24 cellular contexts compared by ENCODE assay signal in the genomic region with DNA sequence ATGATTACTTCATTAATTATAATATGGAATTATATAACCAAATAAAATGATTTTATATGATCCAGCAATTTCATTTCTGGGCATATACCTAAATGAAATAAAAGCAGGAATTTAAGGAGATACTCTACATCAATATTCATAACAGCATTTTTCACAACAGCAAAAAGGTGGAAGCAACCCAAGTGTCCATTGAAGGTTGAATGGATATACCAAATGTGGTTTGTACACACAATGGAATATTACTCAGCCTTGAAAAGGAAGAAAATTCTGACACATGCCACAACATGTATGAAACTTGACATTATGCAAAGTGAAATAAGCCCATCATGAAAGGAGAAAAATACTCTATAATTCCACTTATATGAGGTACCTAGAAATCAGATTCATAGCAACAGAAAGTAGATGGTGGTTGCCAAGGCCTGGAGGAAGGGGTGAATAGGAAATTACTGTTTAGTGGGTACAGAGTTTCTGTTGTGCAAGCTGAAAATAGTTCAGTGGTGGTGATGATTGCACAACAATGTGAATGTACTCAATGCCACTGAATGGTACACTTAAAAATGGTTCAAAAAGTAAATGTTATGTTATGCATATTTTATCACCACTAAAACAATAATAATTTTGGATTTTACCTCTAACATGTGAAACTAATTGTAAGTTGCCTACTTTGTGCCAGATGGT.
"Had no signal": no experiment of that assay in that cellular context is flagged by ENCODE, and none has a peak within 500 bp of the region (broad histone marks: within the 10 kb centered on the region; RNA-seq: fewer than 3 reads in every experiment).

No MANE protein-coding gene starts in this region.

- FAIRE-seq: astrocyte, bronchial epithelial cell, kidney had no signal

- H3K4me1 ChIP-seq: left lung, stomach, vagina had no signal

- H3K27me3 ChIP-seq: esophagus muscularis mucosa, left lung, right atrium auricular region, stomach, vagina had no signal

- H3K27ac ChIP-seq: left lung, right atrium auricular region, stomach, vagina had no signal

- H3K4me3 ChIP-seq: esophagus muscularis mucosa, left lung, right atrium auricular region, skin epidermis, stomach, vagina had no signal

- H3K9me3 ChIP-seq: esophagus muscularis mucosa, right atrium auricular region, stomach, vagina had no signal

- H3K36me3 ChIP-seq: esophagus muscularis mucosa, left lung, right atrium auricular region, stomach, vagina had no signal

- ATAC-seq: activated CD4-positive, CD25-positive, alpha-beta regulatory T cell treated with anti-CD3 and anti-CD28 coated beads, Interleukin-2, amount 50 U/mL, for 24 hours; activated CD8-positive, alpha-beta T cell treated with anti-CD3 and anti-CD28 coated beads, Interleukin-2, amount 10 ng/mL, durations not matched to agents 7 days and 5 days; activated T-cell treated with anti-CD3 and anti-CD28 coated beads, Interleukin-2, amount 50 U/mL, for 4 hours; left lung had no signal

- DNase-seq: activated CD4-positive, alpha-beta T cell treated with anti-CD3 and anti-CD28 coated beads, Interleukin-2, amount 10 ng/mL, durations not matched to agents 7 days and 5 days; activated CD8-positive, alpha-beta T cell treated with anti-CD3 and anti-CD28 coated beads, Interleukin-2, amount 10 ng/mL, durations not matched to agents 7 days and 5 days; activated naive CD4-positive, alpha-beta T cell treated with anti-CD3 and anti-CD28 coated beads, Interleukin-2, amount 10 ng/mL, durations not matched to agents 7 days and 5 days; activated T-cell treated with anti-CD3 and anti-CD28 coated beads, Interleukin-2, amount 50 U/mL, for 4 hours; effector CD8-positive, alpha-beta T cell; foreskin melanocyte; hypothalamus; kidney; left lung; nephron progenitor cell; occipital lobe; stimulated activated CD4-positive, alpha-beta T cell treated with anti-CD3 and anti-CD28 coated beads, Interleukin-15, amount 100 ng/mL, for 24 hours; stimulated activated CD4-positive, alpha-beta T cell treated with anti-CD3 and anti-CD28 coated beads, Interleukin-2, amount 100 ng/mL, for 48 hours; stomach; T-helper 1 cell; T1000; trophoblast cell had no signal
